ENCODE assay signal across 1 cellular context in genomic region chr22:37911697-37912096, GRCh38.
TF ChIP-seq lines count a peak whose summit lies in the region.

No MANE protein-coding gene starts in this region.

TF ChIP-seq in HCT116, 20 proteins besides CTCF, POLR2A, EP300 and RAD21:
- TF ChIP-seq SRF (IDR thresholded peaks at IDR 0.05; ENCODE audit: low read depth) (no peak), ELF1 (IDR thresholded peaks at IDR 0.05; ENCODE audit: borderline replicate concordance, low read depth) (no peak), ZFX (IDR thresholded peaks at IDR 0.05) (no peak), EGR1 (IDR thresholded peaks at IDR 0.05; ENCODE audit: low read depth) (no peak), EZH2 (IDR thresholded peaks at IDR 0.05) (no peak), YY1 (IDR thresholded peaks at IDR 0.05; ENCODE audit: extremely low read depth, insufficient replicate concordance, low read depth, low read length) (no peak), JUND (IDR thresholded peaks at IDR 0.05) (no peak), MAX (IDR thresholded peaks at IDR 0.05) (no peak), SP1 (IDR thresholded peaks at IDR 0.05; ENCODE audit: low read depth) (no peak)
